ENCODE assay signal across 1 cellular context in genomic region chr21:34909492-34910292, GRCh38.
TF ChIP-seq lines count a peak whose summit lies in the region.

No MANE protein-coding gene starts in this region.

TF ChIP-seq in GM23338, 12 proteins besides CTCF, POLR2A, EP300 and RAD21 (continued from another document):
- no peak for TF ChIP-seq REST (IDR thresholded peaks at IDR 0.05; ENCODE audit: unreplicated experiment)
- no peak for TF ChIP-seq ZNF114 (CRISPR knock-in tag; IDR thresholded peaks at IDR 0.05)
- no peak for TF ChIP-seq POLR2AphosphoS5 (IDR thresholded peaks at IDR 0.05; ENCODE audit: low read depth)
